Comparison of ENCODE assay signal across 36 cellular contexts in the genomic region with DNA sequence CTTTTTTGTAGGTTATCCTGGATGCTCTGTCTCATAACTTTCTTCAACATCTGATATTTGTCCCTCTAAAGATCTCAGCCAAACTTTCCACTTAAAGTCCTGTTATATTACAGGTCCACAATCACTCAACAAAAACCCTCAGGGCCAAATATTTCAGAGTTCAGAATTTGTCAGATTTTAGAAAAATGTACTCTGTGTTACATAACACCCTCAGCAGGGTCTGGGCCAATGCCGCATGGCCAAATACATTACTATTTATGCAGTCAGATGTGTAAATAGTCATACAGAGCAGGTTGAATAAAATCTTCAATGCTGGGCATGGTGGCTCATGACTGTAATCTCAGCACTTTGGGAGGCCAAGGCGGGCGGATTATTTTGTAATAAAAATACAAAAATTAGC. TPM values are rescaled to one million over a fixed set of nuclear protein-coding genes. Genes with fewer than 3 reads are reported as not detected.
DNase-seq lines count a peak whose midpoint lies in the region; ATAC-seq lines count a peak whose summit lies in the region.
"Had no signal": no experiment of that assay in that cellular context is flagged by ENCODE, and none has a peak within 500 bp of the region (broad histone marks: within the 10 kb centered on the region; RNA-seq: fewer than 3 reads in every experiment).

No MANE protein-coding gene starts in this region.

- H3K79me1 ChIP-seq in trophoblast cell (ENCODE audit: low read length): no peaks in the 10 kb centered on the region

- H3K23ac ChIP-seq in trophoblast cell (ENCODE audit: low read length): no peak overlapping the region

- H3K4ac ChIP-seq in trophoblast cell (ENCODE audit: low read depth, low read length): no peak overlapping the region

- H3K79me2 ChIP-seq in trophoblast cell (ENCODE audit: control insufficient read depth, insufficient read depth, low read length, poor library complexity): no peaks in the 10 kb centered on the region

- DNase-seq in trophoblast cell: peak; percentile 73 to 97
- DNase-seq in activated T-cell treated with anti-CD3 and anti-CD28 coated beads, Interleukin-2, amount 50 U/mL, for 1 hour: no peak
- DNase-seq: 8988T; ACHN; AML-193; BE2C; C1 segment of cervical spinal cord; Caco-2; Calu3; CD4-positive, alpha-beta memory T cell; CD4-positive, alpha-beta T cell; CD4-positive, CD25-positive, alpha-beta regulatory T cell; CD8-positive, alpha-beta memory T cell; CD8-positive, alpha-beta T cell; COR-L47; DMS 273 treated with DMSO at 0.1 percent for 48 hours; DMS153; DMS53; DMS79; DMS79 treated with DMSO at 0.1 percent for 48 hours; DND-41; EL had no signal

- no peaks in the 10 kb centered on the region for H3K4me1 ChIP-seq in trophoblast cell (ENCODE audit: control insufficient read depth in 1 of 2, insufficient read depth in 2 of 2, low read length in 2 of 2)
- H3K4me1 ChIP-seq: A549, BE2C had no signal

- H3K27me3 Mint-ChIP-seq in activated T-helper 17 cell treated with anti-CD3 and anti-CD28 coated beads, Interleukin-2, amount 50 U/mL, for 72 hours: no peaks in the 10 kb centered on the region
- H3K27me3 Mint-ChIP-seq: CD4-positive, alpha-beta memory T cell; CD4-positive, alpha-beta T cell; CD4-positive, CD25-positive, alpha-beta regulatory T cell; CD8-positive, alpha-beta memory T cell had no signal

- ATAC-seq in activated T-helper 17 cell treated with anti-CD3 and anti-CD28 coated beads, Interleukin-2, amount 50 U/mL, for 72 hours (replicated peaks): no peak
- ATAC-seq in GM18907 (IDR thresholded peaks at IDR 0.05; ENCODE audit: unreplicated experiment): no peak
- ATAC-seq: A549; CD8-positive, alpha-beta T cell had no signal

- no peak overlapping the region for H3K4me2 ChIP-seq in trophoblast cell (ENCODE audit: low read length)
- H3K4me2 ChIP-seq: A549; BLaER1; BLaER1 treated with 17β-estradiol and CSF1 and Interleukin-3, amounts not matched to agents 10 nM and 100 nM had no signal

- H3K36me3 Mint-ChIP-seq in activated T-helper 17 cell treated with anti-CD3 and anti-CD28 coated beads, Interleukin-2, amount 50 U/mL, for 72 hours (ENCODE audit: low read depth): peaks cover 31% of the 10 kb centered on the region
- H3K36me3 Mint-ChIP-seq: CD14-positive monocyte had no signal

- no peak overlapping the region for H3K4me3 Mint-ChIP-seq in activated T-helper 17 cell treated with anti-CD3 and anti-CD28 coated beads, Interleukin-2, amount 50 U/mL, for 72 hours
- H3K4me3 Mint-ChIP-seq: B cell; CD14-positive monocyte; CD4-positive, alpha-beta memory T cell; CD4-positive, alpha-beta T cell; CD4-positive, CD25-positive, alpha-beta regulatory T cell; CD8-positive, alpha-beta memory T cell; CD8-positive, alpha-beta T cell had no signal

- no peak overlapping the region for H3K27ac ChIP-seq in trophoblast cell (ENCODE audit: low read depth, low read length)
- H3K27ac ChIP-seq: 22Rv1; A549; BLaER1; BLaER1 treated with 17β-estradiol and CSF1 and Interleukin-3, amounts not matched to agents 10 nM and 100 nM; C4-2B had no signal

- no peaks in the 10 kb centered on the region for H3K36me3 ChIP-seq in trophoblast cell (ENCODE audit: control insufficient read depth in 1 of 2, insufficient read depth in 2 of 2, low read length in 2 of 2)
- H3K36me3 ChIP-seq: BE2C; BLaER1; BLaER1 treated with 17β-estradiol and CSF1 and Interleukin-3, amounts not matched to agents 10 nM and 100 nM had no signal

- no peak overlapping the region for H2AFZ ChIP-seq in trophoblast cell (ENCODE audit: insufficient read depth, low read length, poor library complexity)

- H3K18ac ChIP-seq in trophoblast cell (ENCODE audit: low read length): no peak overlapping the region

- no peak overlapping the region for H4K91ac ChIP-seq in trophoblast cell (ENCODE audit: low read depth, low read length)

- H3K27me3 ChIP-seq in trophoblast cell (ENCODE audit: insufficient read depth, low read length): no peaks in the 10 kb centered on the region
- H3K27me3 ChIP-seq: BE2C; BLaER1; BLaER1 treated with 17β-estradiol and CSF1 and Interleukin-3, amounts not matched to agents 10 nM and 100 nM had no signal

- no peak overlapping the region for H2BK120ac ChIP-seq in trophoblast cell (ENCODE audit: insufficient read depth, low read length, poor library complexity)

- H4K12ac ChIP-seq in trophoblast cell (ENCODE audit: low read depth, low read length): no peak overlapping the region

- no peak overlapping the region for H2AK5ac ChIP-seq in trophoblast cell (ENCODE audit: low read length)

- no peaks in the 10 kb centered on the region for H3K9me3 Mint-ChIP-seq in activated T-helper 17 cell treated with anti-CD3 and anti-CD28 coated beads, Interleukin-2, amount 50 U/mL, for 72 hours
- H3K9me3 Mint-ChIP-seq: CD4-positive, alpha-beta memory T cell; CD4-positive, alpha-beta T cell; CD4-positive, CD25-positive, alpha-beta regulatory T cell; CD8-positive, alpha-beta memory T cell; CD8-positive, alpha-beta T cell had no signal

- H3K14ac ChIP-seq in trophoblast cell (ENCODE audit: low read length): no peak overlapping the region

- H2BK12ac ChIP-seq in trophoblast cell (ENCODE audit: low read length): no peak overlapping the region

- H3K27ac Mint-ChIP-seq in activated T-helper 17 cell treated with anti-CD3 and anti-CD28 coated beads, Interleukin-2, amount 50 U/mL, for 72 hours: peak overlapping the region; percentile 27
- H3K27ac Mint-ChIP-seq: B cell; CD14-positive monocyte; CD4-positive, alpha-beta memory T cell; CD4-positive, alpha-beta T cell; CD8-positive, alpha-beta T cell had no signal

- H3K9ac ChIP-seq in trophoblast cell (ENCODE audit: low read length): no peak overlapping the region
- H3K9ac ChIP-seq: BLaER1; BLaER1 treated with 17β-estradiol and CSF1 and Interleukin-3, amounts not matched to agents 10 nM and 100 nM had no signal

- no peak overlapping the region for H2BK5ac ChIP-seq in trophoblast cell (ENCODE audit: low read depth, low read length, poor library complexity)

- H3K4me3 ChIP-seq in trophoblast cell (ENCODE audit: low read depth, low read length): no peak overlapping the region
- H3K4me3 ChIP-seq: A549; BLaER1; BLaER1 treated with 17β-estradiol and CSF1 and Interleukin-3, amounts not matched to agents 10 nM and 100 nM had no signal

- WGBS in trophoblast cell (ENCODE audit: extremely low coverage, insufficient coverage, insufficient read length): no CpG with 5 or more reads among the region's 3 CpGs

- H3K9me3 ChIP-seq in trophoblast cell (ENCODE audit: insufficient read depth, low read depth, low read length): no peaks in the 10 kb centered on the region
- H3K9me3 ChIP-seq: BE2C, BLaER1, Caco-2 had no signal

- no peak overlapping the region for H4K8ac ChIP-seq in trophoblast cell (ENCODE audit: low read depth, low read length)

- H3K4me1 Mint-ChIP-seq in activated T-helper 17 cell treated with anti-CD3 and anti-CD28 coated beads, Interleukin-2, amount 50 U/mL, for 72 hours: no peaks in the 10 kb centered on the region
- H3K4me1 Mint-ChIP-seq: B cell; CD14-positive monocyte; CD4-positive, alpha-beta memory T cell had no signal

RNA-seq across cellular contexts. Expression of a gene that starts 11.5 kb away (rescaled TPM):
- 1 to 10 TPM; 4.5 to 7.2 TPM for total RNA-seq in activated T-helper 17 cell treated with anti-CD3 and anti-CD28 coated beads, Interleukin-2, amount 50 U/mL, for 72 hours
- 0.90 and 0.96 TPM in 2 replicates for polyA plus RNA-seq in trophoblast cell (2013)
- total RNA-seq: A172, A673, Daoy had no signal
- polyA plus RNA-seq: A549, AG04450, BJ, CD14-positive monocyte had no signal

RNA-seq across cellular contexts. Expression of a gene that starts 17.0 kb away (rescaled TPM):
- 10 to 100 TPM; 41.8 to 55.1 TPM for total RNA-seq in activated T-helper 17 cell treated with anti-CD3 and anti-CD28 coated beads, Interleukin-2, amount 50 U/mL, for 72 hours
- 49.1 and 51.6 TPM in 2 replicates for polyA plus RNA-seq in trophoblast cell (2013)
